ENCODE assay signal across 14 cellular contexts in genomic region chrX:98071331-98071730, GRCh38.
DNase-seq lines count a peak whose midpoint lies in the region; ATAC-seq, FAIRE-seq and TF ChIP-seq lines count a peak whose summit lies in the region.
"Had no signal": no experiment of that assay in that cellular context is flagged by ENCODE, and none has a peak within 500 bp of the region (broad histone marks: within the 10 kb centered on the region; RNA-seq: fewer than 3 reads in every experiment).

No MANE protein-coding gene starts in this region.

- no peaks in the 10 kb centered on the region for H3K9me3 Mint-ChIP-seq in progenitor cell of endocrine pancreas (ENCODE audit: low read depth)

- H3K4me1 Mint-ChIP-seq in progenitor cell of endocrine pancreas (ENCODE audit: low read depth) = peaks cover 17% of the 10 kb centered on the region

- no peaks in the 10 kb centered on the region for H3K27me3 Mint-ChIP-seq in progenitor cell of endocrine pancreas

- ATAC-seq in HG02852 (IDR thresholded peaks at IDR 0.05; ENCODE audit: unreplicated experiment) (no peak), HG03039 (IDR thresholded peaks at IDR 0.05; ENCODE audit: unreplicated experiment) (no peak), HG02981 (IDR thresholded peaks at IDR 0.05; ENCODE audit: unreplicated experiment) (no peak)
- ATAC-seq: CD8-positive, alpha-beta T cell; HCT116 had no signal

- peak; percentile 8 for FAIRE-seq in endometrium (lab: Jason Lieb, UNC)

- H3K4me3 Mint-ChIP-seq in progenitor cell of endocrine pancreas (ENCODE audit: low read depth) = no peak overlapping the region
- H3K4me3 Mint-ChIP-seq: CD8-positive, alpha-beta T cell had no signal

- DNase-seq in EL = peak; percentile 39
- peak; percentile 6 for DNase-seq in OCI-M1 (lab: John Stamatoyannopoulos, UW)
- DNase-seq in progenitor cell of endocrine pancreas (ENCODE audit: low spot score, unreplicated experiment) = no peak
- DNase-seq in NCI-H1417 (lab: John Stamatoyannopoulos, UW) = no peak
- DNase-seq: CD8-positive, alpha-beta T cell; NCI-H1417 treated with DMSO at 0.1 percent for 48 hours; NCI-H2029; NCI-H2171 treated with DMSO at 0.1 percent for 48 hours; NCI-H510A had no signal

- peak overlapping the region; percentile 37 for H3K27ac Mint-ChIP-seq in progenitor cell of endocrine pancreas
- H3K27ac Mint-ChIP-seq: CD8-positive, alpha-beta T cell had no signal

- no peak for TF ChIP-seq CTCF in progenitor cell of endocrine pancreas (IDR thresholded peaks at IDR 0.05; ENCODE audit: unreplicated experiment)

- H3K36me3 Mint-ChIP-seq in progenitor cell of endocrine pancreas (ENCODE audit: insufficient read depth) = no peaks in the 10 kb centered on the region
- H3K36me3 Mint-ChIP-seq: CD8-positive, alpha-beta T cell had no signal

Comparison
In these comparisons a context has a peak if more than half of its experiments do, and no peak if none do; other contexts are left out.
1. DNase-seq: peak in EL (single experiment) and OCI-M1 (single experiment); none in progenitor cell of endocrine pancreas (single experiment) and NCI-H1417 (0 of 3).